Comparison of ENCODE assay signal across 8 cellular contexts in the genomic region with DNA sequence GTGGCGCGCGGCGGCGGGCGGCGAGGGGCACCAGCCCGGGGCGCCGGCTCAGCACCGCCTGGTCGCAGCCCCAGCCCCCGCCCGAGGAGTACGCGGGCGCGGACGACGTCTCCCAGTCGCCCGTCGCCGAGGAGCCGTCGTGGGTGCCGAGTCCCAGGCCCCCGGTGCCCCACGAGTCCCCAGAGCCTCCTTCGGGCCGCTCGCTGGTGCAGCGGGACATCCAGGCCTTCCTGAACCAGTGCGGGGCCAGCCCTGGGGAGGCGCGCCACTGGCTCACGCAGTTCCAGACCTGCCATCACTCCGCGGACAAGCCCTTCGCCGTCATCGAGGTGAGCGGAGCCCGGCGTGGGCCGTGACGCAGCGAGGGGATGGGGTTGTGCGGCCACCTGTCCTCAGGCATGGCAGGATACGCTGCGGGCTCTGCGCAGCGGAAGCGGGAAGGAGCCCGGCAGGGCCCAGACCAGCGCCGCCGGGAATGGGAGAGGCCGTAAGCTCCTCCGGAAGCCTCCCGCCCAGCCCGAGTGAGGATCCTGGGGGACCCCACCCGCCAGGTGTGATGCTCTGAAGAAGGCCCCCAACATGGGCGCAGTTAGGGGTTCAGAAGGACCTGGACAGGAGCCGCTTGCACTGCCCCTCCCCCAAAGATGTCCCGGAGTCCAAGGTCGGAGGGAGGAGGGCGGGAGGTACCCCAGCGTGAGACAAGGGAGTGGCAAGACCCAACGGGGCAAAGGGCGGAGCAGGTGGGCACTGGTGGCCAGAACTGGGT. TPM values are rescaled to one million over a fixed set of nuclear protein-coding genes. Genes with fewer than 3 reads are reported as not detected.
DNase-seq lines count a peak whose midpoint lies in the region; ATAC-seq and FAIRE-seq lines count a peak whose summit lies in the region.

No MANE protein-coding gene starts in this region.

- peaks cover 32% of the 10 kb centered on the region for H3K4me1 Mint-ChIP-seq in activated CD8-positive, alpha-beta T cell treated with anti-CD3 and anti-CD28 coated beads, Interleukin-2, amount 10 ng/mL, durations not matched to agents 7 days and 5 days (ENCODE audit: low read depth)

- H3K36me3 ChIP-seq in iPS DF 6.9 (ENCODE audit: control insufficient read depth, insufficient read depth, low read length) (no peaks in the 10 kb centered on the region), small intestine (ENCODE audit: control insufficient read depth in 2 of 2, insufficient read depth in 2 of 2, low read length in 2 of 2) (peaks cover 0 to 8% of the 10 kb centered on the region in 2 donors)

- DNase-seq in HT-29 (ENCODE audit: low spot score), result peak; percentile 28
- peak; percentile 34 for DNase-seq in activated CD8-positive, alpha-beta T cell treated with anti-CD3 and anti-CD28 coated beads, Interleukin-2, amount 10 ng/mL, durations not matched to agents 7 days and 5 days
- DNase-seq in iPS DF 6.9 (ENCODE audit: low read depth, low spot score), result no peak
- peak; percentile 93 for DNase-seq in small intestine
- no peak for DNase-seq in NCI-H2107 (lab: John Stamatoyannopoulos, UW)
- no peak for DNase-seq in mucosa of gallbladder (ENCODE audit: low spot score)
- no peak for DNase-seq in effector CD8-positive, alpha-beta T cell (lab: John Stamatoyannopoulos, UW)

- no peak for ATAC-seq in activated CD8-positive, alpha-beta T cell treated with anti-CD3 and anti-CD28 coated beads, Interleukin-2, amount 10 ng/mL, durations not matched to agents 7 days and 5 days
- ATAC-seq in HG03139 (IDR thresholded peaks at IDR 0.05; ENCODE audit: unreplicated experiment), result no peak

- H3K9me3 ChIP-seq in iPS DF 6.9 (ENCODE audit: control insufficient read depth, insufficient read depth, low read length) (no peaks in the 10 kb centered on the region), small intestine (ENCODE audit: control insufficient read depth, low read depth) (no peaks in the 10 kb centered on the region)

- no CpG with 5 or more reads among the region's 71 CpGs for WGBS in iPS DF 6.9 (ENCODE audit: insufficient coverage, insufficient read length)
- 1 to 3% (median 2%) methylated on average over 51 to 71 of the region's 71 CpGs for WGBS in small intestine, 3 donors

- CTCF ChIA-PET in activated CD8-positive, alpha-beta T cell treated with anti-CD3 and anti-CD28 coated beads, Interleukin-2, amount 10 ng/mL, durations not matched to agents 7 days and 5 days (lab: Charles Lee), result interaction anchor here (1.1 kb wide), 1 partner anchor 95 kb away, joined by 4 read pairs; no protein-coding TSS in a partner anchor

- peaks cover 22% of the 10 kb centered on the region for H3K27me3 Mint-ChIP-seq in activated CD8-positive, alpha-beta T cell treated with anti-CD3 and anti-CD28 coated beads, Interleukin-2, amount 10 ng/mL, durations not matched to agents 7 days and 5 days (ENCODE audit: low read depth)

- H3K36me3 Mint-ChIP-seq in activated CD8-positive, alpha-beta T cell treated with anti-CD3 and anti-CD28 coated beads, Interleukin-2, amount 10 ng/mL, durations not matched to agents 7 days and 5 days (ENCODE audit: low read depth), result peaks cover 6% of the 10 kb centered on the region

- no peak overlapping the region for H3K4me3 Mint-ChIP-seq in activated CD8-positive, alpha-beta T cell treated with anti-CD3 and anti-CD28 coated beads, Interleukin-2, amount 10 ng/mL, durations not matched to agents 7 days and 5 days

- H3K9me3 Mint-ChIP-seq in activated CD8-positive, alpha-beta T cell treated with anti-CD3 and anti-CD28 coated beads, Interleukin-2, amount 10 ng/mL, durations not matched to agents 7 days and 5 days (ENCODE audit: insufficient read depth), result no peaks in the 10 kb centered on the region

- H3K27ac Mint-ChIP-seq in activated CD8-positive, alpha-beta T cell treated with anti-CD3 and anti-CD28 coated beads, Interleukin-2, amount 10 ng/mL, durations not matched to agents 7 days and 5 days, result no peak overlapping the region

- peaks cover 5% of the 10 kb centered on the region; the same call in 1 of the 2 replicates for H3K27me3 ChIP-seq in iPS DF 6.9 (ENCODE audit: control insufficient read depth, insufficient read depth, low read length)
- H3K27me3 ChIP-seq in small intestine (ENCODE audit: control insufficient read depth in 2 of 2, insufficient read depth in 2 of 2, low read length in 2 of 2), result peaks cover 0 to 2% of the 10 kb centered on the region in 2 donors

- peak overlapping the region; percentile 55 for H3K4me3 ChIP-seq in iPS DF 6.9 (ENCODE audit: low read length)
- H3K4me3 ChIP-seq in small intestine (ENCODE audit: low read depth in 1 of 2, low read length in 2 of 2), result peak overlapping the region in 1 of 2 donors; percentile 89

- POLR2A ChIA-PET in activated CD8-positive, alpha-beta T cell treated with anti-CD3 and anti-CD28 coated beads, Interleukin-2, amount 10 ng/mL, durations not matched to agents 7 days and 5 days (lab: Charles Lee), result no interaction called here

- no peak for FAIRE-seq in small intestine (lab: Jason Lieb, UNC)

- H3K4me1 ChIP-seq in iPS DF 6.9 (ENCODE audit: control insufficient read depth, insufficient read depth, low read length) (peaks cover 5% of the 10 kb centered on the region), small intestine (ENCODE audit: control insufficient read depth in 2 of 2, insufficient read depth in 1 of 2, low read depth in 1 of 2, low read length in 1 of 2) (peaks cover 5 to 7% of the 10 kb centered on the region in 2 donors)

- H3K27ac ChIP-seq in iPS DF 6.9 (ENCODE audit: low read length) (no peak overlapping the region), small intestine (ENCODE audit: low read depth in 1 of 2, low read length in 1 of 2) (peak overlapping the region; percentile 94)

RNA-seq across cellular contexts. Expression of a gene that starts 0.5 kb away (rescaled TPM):
- total RNA-seq in HT-29 (2014; rRNA removed; shearing (Covaris generic)), result 2.7 and 4.2 TPM in 2 replicates
- total RNA-seq in activated CD8-positive, alpha-beta T cell treated with anti-CD3 and anti-CD28 coated beads, Interleukin-2, amount 10 ng/mL, durations not matched to agents 7 days and 5 days, result under 1 TPM; 0.68 to 0.78 TPM
- polyA plus RNA-seq in small intestine, result 10 to 100 TPM; 16.8 to 58.6 (median 54.9) TPM
- 3.6 TPM for total RNA-seq in mucosa of gallbladder

RNA-seq across cellular contexts. Expression of a gene that starts 9.8 kb away (rescaled TPM):
- total RNA-seq in HT-29 (2014; rRNA removed; shearing (Covaris generic)), result 78.2 and 83.1 TPM in 2 replicates
- 10 to 100 TPM; 24.3 to 26.0 TPM for total RNA-seq in activated CD8-positive, alpha-beta T cell treated with anti-CD3 and anti-CD28 coated beads, Interleukin-2, amount 10 ng/mL, durations not matched to agents 7 days and 5 days
- 10 to 100 TPM; 11.3 to 47.5 (median 12.5) TPM for polyA plus RNA-seq in small intestine
- total RNA-seq in mucosa of gallbladder, result 33.4 TPM

RNA-seq across cellular contexts. Expression of a gene that starts 51.2 kb away (rescaled TPM):
- not detected in 2 replicates for total RNA-seq in HT-29 (2014; rRNA removed; shearing (Covaris generic))
- total RNA-seq in activated CD8-positive, alpha-beta T cell treated with anti-CD3 and anti-CD28 coated beads, Interleukin-2, amount 10 ng/mL, durations not matched to agents 7 days and 5 days, result not detected
- 10 to 100 TPM in 1 of 3 donors, 1 to 10 TPM in 1, not detected in 1; 1.8 to 10.5 TPM for polyA plus RNA-seq in small intestine
- total RNA-seq in mucosa of gallbladder, result not detected

Comparison
In these comparisons a context has a peak if more than half of its experiments do, and no peak if none do; other contexts are left out.
1. DNase-seq: peak in HT-29 (single experiment), activated CD8-positive, alpha-beta T cell treated with anti-CD3 and anti-CD28 coated beads, Interleukin-2, amount 10 ng/mL, durations not matched to agents 7 days and 5 days (single experiment) and small intestine (single experiment); none in iPS DF 6.9 (single experiment), NCI-H2107 (single experiment), mucosa of gallbladder (single experiment) and effector CD8-positive, alpha-beta T cell (single experiment).